1 cellular context compared by ENCODE assay signal in genomic region chr1:207077470-207078377, GRCh38.
TF ChIP-seq lines count a peak whose summit lies in the region.

No MANE protein-coding gene starts in this region.

TF ChIP-seq in H1, 55 proteins besides CTCF, POLR2A, EP300 and RAD21:
- TF ChIP-seq ZNF274 (IDR thresholded peaks at IDR 0.05; ENCODE audit: borderline replicate concordance, extremely low read depth, low read length), result no peak
- TF ChIP-seq CEBPB (IDR thresholded peaks at IDR 0.05; ENCODE audit: low read depth, low read length), result peak; percentile 62; the same call in 1 of the 2 replicates
